In genomic region chr17:75524971-75525805, GRCh38 we compare ENCODE assay signal across 1 cellular context.
A peak's percentile ranks its signal among the peaks of the same experiment; 100 is the strongest.
TF ChIP-seq lines count a peak whose summit lies in the region.

LLGL2 (plus strand) TSS chr17:75525697; CDS start chr17:75543427, 17,730 bp downstream.

TF ChIP-seq in HepG2, 621 proteins besides CTCF, POLR2A, EP300 and RAD21 (continued from another document and continues in another):
- TF ChIP-seq ZNF264 (CRISPR knock-in tag; IDR thresholded peaks at IDR 0.05) (peak; percentile 79), GMEB1 (CRISPR knock-in tag; IDR thresholded peaks at IDR 0.05; ENCODE audit: borderline replicate concordance) (peak; percentile 71), GPN1 (CRISPR knock-in tag; IDR thresholded peaks at IDR 0.05; ENCODE audit: borderline replicate concordance) (no peak), SMAD9 (CRISPR knock-in tag; IDR thresholded peaks at IDR 0.05) (no peak), ZNF776 (CRISPR knock-in tag; IDR thresholded peaks at IDR 0.05) (0 out of 2 replicates have a peak, but pooled peaks have one; percentile 69), STAG1 (CRISPR knock-in tag; IDR thresholded peaks at IDR 0.05) (peak; percentile 74), HES4 (CRISPR knock-in tag; IDR thresholded peaks at IDR 0.05; ENCODE audit: borderline replicate concordance) (peak; percentile 85; the same call in 1 of the 2 replicates), ZNF333 (CRISPR knock-in tag; IDR thresholded peaks at IDR 0.05; ENCODE audit: borderline replicate concordance) (0 out of 2 replicates have a peak, but pooled peaks have one; percentile 61), TIGD3 (CRISPR knock-in tag; IDR thresholded peaks at IDR 0.05; ENCODE audit: borderline replicate concordance) (peak; percentile 73; the same call in 1 of the 2 replicates), PAF1 (CRISPR knock-in tag; IDR thresholded peaks at IDR 0.05) (no peak), ZBTB38 (CRISPR knock-in tag; IDR thresholded peaks at IDR 0.05) (peak; percentile 78; the same call in 1 of the 2 replicates), ZBTB49 (CRISPR knock-in tag; IDR thresholded peaks at IDR 0.05; ENCODE audit: borderline replicate concordance) (no peak), MAFK (conservative IDR thresholded peaks at IDR 0.05 in 1 of 2, IDR thresholded peaks at IDR 0.05 in 1 of 2; ENCODE audit: low read length in 2 of 2) (no peak), ZBTB3 (CRISPR knock-in tag; IDR thresholded peaks at IDR 0.05; ENCODE audit: borderline replicate concordance, low read depth) (no peak), ZNF777 (CRISPR knock-in tag; IDR thresholded peaks at IDR 0.05) (peak; percentile 82), SOX5 (CRISPR knock-in tag; IDR thresholded peaks at IDR 0.05; ENCODE audit: borderline replicate concordance) (no peak), ZNF704 (CRISPR knock-in tag; IDR thresholded peaks at IDR 0.05; ENCODE audit: borderline replicate concordance) (peak; percentile 84), HNF1A (IDR thresholded peaks at IDR 0.05; ENCODE audit: low read depth) (no peak), HNF1A (CRISPR knock-in tag; IDR thresholded peaks at IDR 0.05; ENCODE audit: borderline replicate concordance) (peak; percentile 40; the same call in 1 of the 2 replicates), ELF4 (CRISPR knock-in tag; IDR thresholded peaks at IDR 0.05; ENCODE audit: borderline replicate concordance) (no peak), ARID4A (CRISPR knock-in tag; IDR thresholded peaks at IDR 0.05; ENCODE audit: borderline replicate concordance) (peak; percentile 91), ZNF101 (CRISPR knock-in tag; IDR thresholded peaks at IDR 0.05; ENCODE audit: borderline replicate concordance, low read depth) (peak; percentile 51; the same call in 1 of the 2 replicates), ZNF136 (CRISPR knock-in tag; IDR thresholded peaks at IDR 0.05; ENCODE audit: low read depth) (peak; percentile 27; the same call in 1 of the 2 replicates), KLF16 (CRISPR knock-in tag; IDR thresholded peaks at IDR 0.05) (peak in 1 of 2 experiments; percentile 36; a peak in 2 of 4 replicates), ZBTB44 (CRISPR knock-in tag; IDR thresholded peaks at IDR 0.05) (no peak), TBP (CRISPR knock-in tag; IDR thresholded peaks at IDR 0.05) (no peak), ATRX (CRISPR knock-in tag; IDR thresholded peaks at IDR 0.05; ENCODE audit: borderline replicate concordance) (no peak), ZNF790 (CRISPR knock-in tag; IDR thresholded peaks at IDR 0.05; ENCODE audit: borderline replicate concordance) (0 out of 2 replicates have a peak, but pooled peaks have one; percentile 57), TFAP4 (IDR thresholded peaks at IDR 0.05; ENCODE audit: borderline replicate concordance, low read depth) (peak; percentile 42; the same call in 1 of the 2 replicates), ZNF75D (CRISPR knock-in tag; IDR thresholded peaks at IDR 0.05; ENCODE audit: borderline replicate concordance) (no peak), ZNF234 (CRISPR knock-in tag; conservative IDR thresholded peaks at IDR 0.05) (peak; percentile 88; the same call in 1 of the 2 replicates), ARNTL (CRISPR knock-in tag; IDR thresholded peaks at IDR 0.05) (peak; percentile 62; the same call in 1 of the 2 replicates), TRIM22 (IDR thresholded peaks at IDR 0.05) (no peak)
